In genomic region chr7:155965010-155965409, GRCh38 we compare ENCODE assay signal across 11 cellular contexts.
DNase-seq lines count a peak whose midpoint lies in the region; ATAC-seq, FAIRE-seq and TF ChIP-seq lines count a peak whose summit lies in the region.
"Had no signal": no experiment of that assay in that cellular context is flagged by ENCODE, and none has a peak within 500 bp of the region (broad histone marks: within the 10 kb centered on the region; RNA-seq: fewer than 3 reads in every experiment).

No MANE protein-coding gene starts in this region.

- H3K27ac ChIP-seq in keratinocyte (ENCODE audit: control insufficient read depth, insufficient read depth, low read length): no peak overlapping the region

- no peak overlapping the region for H2AFZ ChIP-seq in keratinocyte (ENCODE audit: control insufficient read depth, low read length)

- CTCF ChIA-PET in activated CD4-positive, alpha-beta memory T cell treated with anti-CD3 and anti-CD28 coated beads, Interleukin-2, amount 10 ng/mL, durations not matched to agents 7 days and 5 days (lab: Charles Lee): no interaction called here

- FAIRE-seq in keratinocyte (lab: Jason Lieb, UNC): peak; percentile 39
- FAIRE-seq: H1 had no signal

- peaks cover 6% of the 10 kb centered on the region for H3K9me3 Mint-ChIP-seq in activated CD4-positive, alpha-beta memory T cell treated with anti-CD3 and anti-CD28 coated beads, Interleukin-2, amount 10 ng/mL, durations not matched to agents 7 days and 5 days

- peaks cover 27% of the 10 kb centered on the region for H3K27me3 Mint-ChIP-seq in activated CD4-positive, alpha-beta memory T cell treated with anti-CD3 and anti-CD28 coated beads, Interleukin-2, amount 10 ng/mL, durations not matched to agents 7 days and 5 days
- H3K27me3 Mint-ChIP-seq: IgD-negative memory B cell had no signal

- no peaks in the 10 kb centered on the region for H3K36me3 ChIP-seq in keratinocyte (ENCODE audit: control insufficient read depth in 2 of 2, extremely low read depth in 1 of 2, insufficient read depth in 2 of 2, low read length in 2 of 2)

- peaks cover 31% of the 10 kb centered on the region for H3K4me1 Mint-ChIP-seq in activated CD4-positive, alpha-beta memory T cell treated with anti-CD3 and anti-CD28 coated beads, Interleukin-2, amount 10 ng/mL, durations not matched to agents 7 days and 5 days
- H3K4me1 Mint-ChIP-seq: IgD-negative memory B cell had no signal

- no peaks in the 10 kb centered on the region for H3K9me1 ChIP-seq in keratinocyte (ENCODE audit: control insufficient read depth, extremely low read depth, insufficient read depth, low read length)

- H3K27ac Mint-ChIP-seq in activated CD4-positive, alpha-beta memory T cell treated with anti-CD3 and anti-CD28 coated beads, Interleukin-2, amount 10 ng/mL, durations not matched to agents 7 days and 5 days: no peak overlapping the region
- H3K27ac Mint-ChIP-seq: IgD-negative memory B cell had no signal

- H3K4me3 ChIP-seq in keratinocyte (ENCODE audit: control insufficient read depth in 2 of 3, extremely low read depth in 1 of 3, insufficient read depth in 2 of 3, low read depth in 1 of 3, low read length in 3 of 3): no peak overlapping the region

- H3K4me2 ChIP-seq in keratinocyte (ENCODE audit: control insufficient read depth, extremely low read depth, insufficient read depth, low read depth, low read length): no peak overlapping the region

- H3K27me3 ChIP-seq in keratinocyte (ENCODE audit: control insufficient read depth, extremely low read depth, insufficient read depth, low read length): no peaks in the 10 kb centered on the region

- peaks cover 6% of the 10 kb centered on the region for H3K4me1 ChIP-seq in keratinocyte (ENCODE audit: control insufficient read depth, extremely low read depth, insufficient read depth, low read length)

- no peak overlapping the region for H3K4me3 Mint-ChIP-seq in activated CD4-positive, alpha-beta memory T cell treated with anti-CD3 and anti-CD28 coated beads, Interleukin-2, amount 10 ng/mL, durations not matched to agents 7 days and 5 days
- H3K4me3 Mint-ChIP-seq: IgD-negative memory B cell had no signal

- ATAC-seq in GM18502 (IDR thresholded peaks at IDR 0.05; ENCODE audit: poor library complexity, unreplicated experiment) (peak; percentile 54), HG02852 (IDR thresholded peaks at IDR 0.05; ENCODE audit: unreplicated experiment) (peak; percentile 59)

- no peak for TF ChIP-seq CTCF in keratinocyte (optimal IDR thresholded peaks at IDR 0.05 in 1 of 3, IDR thresholded peaks at IDR 0.05 in 1 of 3, conservative IDR thresholded peaks at IDR 0.05 in 1 of 3; ENCODE audit: extremely low read depth in 1 of 3, insufficient read depth in 2 of 3, low read length in 3 of 3)

- POLR2A ChIA-PET in activated CD4-positive, alpha-beta memory T cell treated with anti-CD3 and anti-CD28 coated beads, Interleukin-2, amount 10 ng/mL, durations not matched to agents 7 days and 5 days (lab: Charles Lee): no interaction called here

- no peaks in the 10 kb centered on the region for H3K79me2 ChIP-seq in keratinocyte (ENCODE audit: control insufficient read depth, insufficient read depth, low read length)

- H3K9me3 ChIP-seq in keratinocyte (ENCODE audit: control insufficient read depth, low read depth, low read length): no peaks in the 10 kb centered on the region

- dilution Hi-C loops in keratinocyte (cut with MboI; ENCODE audit: extremely low pct_ligation_motif_present, low sequenced_read_pairs): no loop called here

- H4K20me1 ChIP-seq in keratinocyte (ENCODE audit: control insufficient read depth, extremely low read depth, insufficient read depth, low read length): no peaks in the 10 kb centered on the region

- peaks cover 2% of the 10 kb centered on the region for H3K36me3 Mint-ChIP-seq in activated CD4-positive, alpha-beta memory T cell treated with anti-CD3 and anti-CD28 coated beads, Interleukin-2, amount 10 ng/mL, durations not matched to agents 7 days and 5 days (ENCODE audit: low read depth)
- H3K36me3 Mint-ChIP-seq: IgD-negative memory B cell had no signal

- no peak overlapping the region for H3K9ac ChIP-seq in keratinocyte (ENCODE audit: control insufficient read depth, extremely low read depth, insufficient read depth, low read length)

- DNase-seq in activated CD4-positive, alpha-beta memory T cell treated with anti-CD3 and anti-CD28 coated beads, Interleukin-2, amount 10 ng/mL, durations not matched to agents 7 days and 5 days: peak; percentile 23
- DNase-seq in keratinocyte (ENCODE audit: low read depth, low spot score) (no peak), SKM-1 treated with dmso at 0.1 percent for 144 hours (lab: John Stamatoyannopoulos, UW; ENCODE audit: unreplicated experiment) (no peak), NCI-H1417 (lab: John Stamatoyannopoulos, UW) (no peak), NAMALWA (ENCODE audit: low spot score) (no peak)
- DNase-seq: erythroblast, NCI-H2029 had no signal
